2 cellular contexts compared by ENCODE assay signal in the genomic region with DNA sequence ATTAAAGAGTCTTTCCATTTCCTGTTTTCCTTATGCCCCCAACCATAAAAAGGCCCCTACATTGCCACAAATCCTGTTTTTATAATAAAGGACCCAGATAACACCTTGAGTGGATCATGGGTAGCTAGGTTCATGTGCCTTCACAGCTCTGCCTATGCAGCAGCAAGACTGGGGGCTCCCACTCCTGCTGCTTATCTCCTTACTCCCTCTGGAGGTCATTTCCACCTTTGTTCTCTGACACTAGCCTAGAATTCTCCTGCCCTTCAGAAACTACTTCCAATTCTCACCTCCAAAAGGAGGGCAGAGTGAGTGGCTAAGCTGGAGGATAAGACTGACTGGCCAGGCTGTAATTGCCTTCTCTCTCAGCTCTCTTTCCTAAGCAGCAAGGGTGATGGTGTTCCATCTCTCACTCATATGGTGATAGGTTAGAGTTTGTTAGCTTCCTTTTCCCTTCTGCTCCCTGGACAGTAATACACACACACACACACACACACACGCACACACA.
TF ChIP-seq lines count a peak whose summit lies in the region.

No MANE protein-coding gene starts in this region.

TF ChIP-seq in SK-N-SH treated with all-trans-retinoic acid at 6 μM for 48 hours, 23 proteins besides CTCF, POLR2A, EP300 and RAD21 (continued from another document):
- TF ChIP-seq, protein P1, sequence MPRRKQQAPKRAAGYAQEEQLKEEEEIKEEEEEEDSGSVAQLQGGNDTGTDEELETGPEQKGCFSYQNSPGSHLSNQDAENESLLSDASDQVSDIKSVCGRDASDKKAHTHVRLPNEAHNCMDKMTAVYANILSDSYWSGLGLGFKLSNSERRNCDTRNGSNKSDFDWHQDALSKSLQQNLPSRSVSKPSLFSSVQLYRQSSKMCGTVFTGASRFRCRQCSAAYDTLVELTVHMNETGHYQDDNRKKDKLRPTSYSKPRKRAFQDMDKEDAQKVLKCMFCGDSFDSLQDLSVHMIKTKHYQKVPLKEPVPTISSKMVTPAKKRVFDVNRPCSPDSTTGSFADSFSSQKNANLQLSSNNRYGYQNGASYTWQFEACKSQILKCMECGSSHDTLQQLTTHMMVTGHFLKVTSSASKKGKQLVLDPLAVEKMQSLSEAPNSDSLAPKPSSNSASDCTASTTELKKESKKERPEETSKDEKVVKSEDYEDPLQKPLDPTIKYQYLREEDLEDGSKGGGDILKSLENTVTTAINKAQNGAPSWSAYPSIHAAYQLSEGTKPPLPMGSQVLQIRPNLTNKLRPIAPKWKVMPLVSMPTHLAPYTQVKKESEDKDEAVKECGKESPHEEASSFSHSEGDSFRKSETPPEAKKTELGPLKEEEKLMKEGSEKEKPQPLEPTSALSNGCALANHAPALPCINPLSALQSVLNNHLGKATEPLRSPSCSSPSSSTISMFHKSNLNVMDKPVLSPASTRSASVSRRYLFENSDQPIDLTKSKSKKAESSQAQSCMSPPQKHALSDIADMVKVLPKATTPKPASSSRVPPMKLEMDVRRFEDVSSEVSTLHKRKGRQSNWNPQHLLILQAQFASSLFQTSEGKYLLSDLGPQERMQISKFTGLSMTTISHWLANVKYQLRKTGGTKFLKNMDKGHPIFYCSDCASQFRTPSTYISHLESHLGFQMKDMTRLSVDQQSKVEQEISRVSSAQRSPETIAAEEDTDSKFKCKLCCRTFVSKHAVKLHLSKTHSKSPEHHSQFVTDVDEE (CRISPR knock-in tag; IDR thresholded peaks at IDR 0.05) = no peak
- TF ChIP-seq OSR1 (CRISPR knock-in tag; IDR thresholded peaks at IDR 0.05) = no peak
- TF ChIP-seq TCF4 (CRISPR knock-in tag; IDR thresholded peaks at IDR 0.05; ENCODE audit: borderline replicate concordance) = no peak
- TF ChIP-seq, protein P2, sequence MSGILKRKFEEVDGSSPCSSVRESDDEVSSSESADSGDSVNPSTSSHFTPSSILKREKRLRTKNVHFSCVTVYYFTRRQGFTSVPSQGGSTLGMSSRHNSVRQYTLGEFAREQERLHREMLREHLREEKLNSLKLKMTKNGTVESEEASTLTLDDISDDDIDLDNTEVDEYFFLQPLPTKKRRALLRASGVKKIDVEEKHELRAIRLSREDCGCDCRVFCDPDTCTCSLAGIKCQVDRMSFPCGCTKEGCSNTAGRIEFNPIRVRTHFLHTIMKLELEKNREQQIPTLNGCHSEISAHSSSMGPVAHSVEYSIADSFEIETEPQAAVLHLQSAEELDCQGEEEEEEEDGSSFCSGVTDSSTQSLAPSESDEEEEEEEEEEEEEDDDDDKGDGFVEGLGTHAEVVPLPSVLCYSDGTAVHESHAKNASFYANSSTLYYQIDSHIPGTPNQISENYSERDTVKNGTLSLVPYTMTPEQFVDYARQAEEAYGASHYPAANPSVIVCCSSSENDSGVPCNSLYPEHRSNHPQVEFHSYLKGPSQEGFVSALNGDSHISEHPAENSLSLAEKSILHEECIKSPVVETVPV (CRISPR knock-in tag; IDR thresholded peaks at IDR 0.05) = no peak
- no peak for TF ChIP-seq GLIS3 (CRISPR knock-in tag; IDR thresholded peaks at IDR 0.05)
- no peak for TF ChIP-seq TOX (CRISPR knock-in tag; IDR thresholded peaks at IDR 0.05; ENCODE audit: borderline replicate concordance)
- TF ChIP-seq POU6F1 (CRISPR knock-in tag; IDR thresholded peaks at IDR 0.05; ENCODE audit: borderline replicate concordance, low read depth) = no peak
- no peak for TF ChIP-seq RARB (CRISPR knock-in tag; IDR thresholded peaks at IDR 0.05)
- TF ChIP-seq ZFP3 (CRISPR knock-in tag; IDR thresholded peaks at IDR 0.05) = no peak
- no peak for TF ChIP-seq CSDC2 (CRISPR knock-in tag; IDR thresholded peaks at IDR 0.05)
- TF ChIP-seq ARNTL (CRISPR knock-in tag; IDR thresholded peaks at IDR 0.05; ENCODE audit: borderline replicate concordance, low read depth) = no peak
- TF ChIP-seq ZNF565 (CRISPR knock-in tag; conservative IDR thresholded peaks at IDR 0.05; ENCODE audit: low read depth) = no peak
- TF ChIP-seq, protein P3, sequence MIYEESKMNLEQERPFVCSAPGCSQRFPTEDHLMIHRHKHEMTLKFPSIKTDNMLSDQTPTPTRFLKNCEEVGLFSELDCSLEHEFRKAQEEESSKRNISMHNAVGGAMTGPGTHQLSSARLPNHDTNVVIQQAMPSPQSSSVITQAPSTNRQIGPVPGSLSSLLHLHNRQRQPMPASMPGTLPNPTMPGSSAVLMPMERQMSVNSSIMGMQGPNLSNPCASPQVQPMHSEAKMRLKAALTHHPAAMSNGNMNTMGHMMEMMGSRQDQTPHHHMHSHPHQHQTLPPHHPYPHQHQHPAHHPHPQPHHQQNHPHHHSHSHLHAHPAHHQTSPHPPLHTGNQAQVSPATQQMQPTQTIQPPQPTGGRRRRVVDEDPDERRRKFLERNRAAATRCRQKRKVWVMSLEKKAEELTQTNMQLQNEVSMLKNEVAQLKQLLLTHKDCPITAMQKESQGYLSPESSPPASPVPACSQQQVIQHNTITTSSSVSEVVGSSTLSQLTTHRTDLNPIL (CRISPR knock-in tag; IDR thresholded peaks at IDR 0.05; ENCODE audit: low read depth) = no peak
- TF ChIP-seq PATZ1 (CRISPR knock-in tag; IDR thresholded peaks at IDR 0.05; ENCODE audit: borderline replicate concordance) = no peak
- TF ChIP-seq ESRRG (CRISPR knock-in tag; IDR thresholded peaks at IDR 0.05) = no peak

TF ChIP-seq in SK-N-SH, 30 proteins besides CTCF, POLR2A, EP300 and RAD21 (continued from another document):
- TF ChIP-seq MAX (IDR thresholded peaks at IDR 0.05; ENCODE audit: low read depth) = no peak
- TF ChIP-seq RXRA (IDR thresholded peaks at IDR 0.05; ENCODE audit: borderline replicate concordance, low read depth) = no peak
- no peak for TF ChIP-seq GATA2 (CRISPR knock-in tag; IDR thresholded peaks at IDR 0.05)
- no peak for TF ChIP-seq TCF12 (IDR thresholded peaks at IDR 0.05)
- no peak for TF ChIP-seq RFX5 (IDR thresholded peaks at IDR 0.05; ENCODE audit: low read length)
- TF ChIP-seq, protein P4, sequence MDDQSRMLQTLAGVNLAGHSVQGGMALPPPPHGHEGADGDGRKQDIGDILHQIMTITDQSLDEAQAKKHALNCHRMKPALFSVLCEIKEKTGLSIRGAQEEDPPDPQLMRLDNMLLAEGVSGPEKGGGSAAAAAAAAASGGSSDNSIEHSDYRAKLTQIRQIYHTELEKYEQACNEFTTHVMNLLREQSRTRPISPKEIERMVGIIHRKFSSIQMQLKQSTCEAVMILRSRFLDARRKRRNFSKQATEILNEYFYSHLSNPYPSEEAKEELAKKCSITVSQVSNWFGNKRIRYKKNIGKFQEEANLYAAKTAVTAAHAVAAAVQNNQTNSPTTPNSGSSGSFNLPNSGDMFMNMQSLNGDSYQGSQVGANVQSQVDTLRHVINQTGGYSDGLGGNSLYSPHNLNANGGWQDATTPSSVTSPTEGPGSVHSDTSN (IDR thresholded peaks at IDR 0.05) = no peak
- no peak for TF ChIP-seq SIN3A (IDR thresholded peaks at IDR 0.05; ENCODE audit: borderline replicate concordance, low read depth, low read length)
- TF ChIP-seq MEF2A (IDR thresholded peaks at IDR 0.05; ENCODE audit: borderline replicate concordance, low read depth) = no peak
